Comparison of ENCODE assay signal across 1 cellular context in the genomic region with DNA sequence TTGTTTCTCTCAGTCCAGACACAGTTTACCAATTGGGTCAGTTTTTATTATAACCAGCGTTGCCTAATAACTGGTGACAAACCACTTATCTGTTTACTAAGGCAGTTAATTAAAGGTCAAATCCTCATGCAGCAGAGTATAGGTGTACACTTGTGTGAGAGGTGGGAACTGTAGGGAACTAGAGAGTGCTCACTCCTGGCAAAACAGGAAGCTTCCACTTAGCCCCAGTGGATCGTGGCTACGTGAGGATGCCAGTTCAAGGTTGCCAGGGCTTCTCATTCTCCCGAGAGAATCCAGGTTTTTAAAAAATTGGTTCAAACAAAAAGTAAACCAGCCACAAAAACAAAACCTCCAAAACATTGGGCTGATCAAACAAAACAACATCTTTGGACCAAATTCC.
TF ChIP-seq lines count a peak whose summit lies in the region.

No MANE protein-coding gene starts in this region.

TF ChIP-seq in GM12878, 131 proteins besides CTCF, POLR2A, EP300 and RAD21:
- TF ChIP-seq BMI1 (IDR thresholded peaks at IDR 0.05; ENCODE audit: borderline replicate concordance) (no peak), MYC (IDR thresholded peaks at IDR 0.05; ENCODE audit: insufficient read depth, insufficient read length, insufficient replicate concordance, low read length, severe bottlenecking) (no peak), ASH2L (IDR thresholded peaks at IDR 0.05; ENCODE audit: borderline replicate concordance, low read depth) (no peak), RUNX3 (IDR thresholded peaks at IDR 0.05; ENCODE audit: low read length) (no peak), LARP7 (IDR thresholded peaks at IDR 0.05) (no peak), CHD4 (IDR thresholded peaks at IDR 0.05) (no peak), MTA3 (IDR thresholded peaks at IDR 0.05; ENCODE audit: borderline replicate concordance, low read length) (no peak), TCF7 (IDR thresholded peaks at IDR 0.05; ENCODE audit: borderline replicate concordance) (no peak), ZBTB4 (CRISPR knock-in tag; IDR thresholded peaks at IDR 0.05) (no peak), ETV6 (conservative IDR thresholded peaks at IDR 0.05 in 1 of 2, IDR thresholded peaks at IDR 0.05 in 1 of 2; ENCODE audit: borderline replicate concordance in 1 of 2, low read depth in 1 of 2) (no peak), CHD2 (IDR thresholded peaks at IDR 0.05; ENCODE audit: borderline replicate concordance, low read depth, low read length) (no peak), CHD1 (IDR thresholded peaks at IDR 0.05; ENCODE audit: low read depth, low read length) (no peak), IRF4 (IDR thresholded peaks at IDR 0.05; ENCODE audit: low read depth, low read length) (no peak), MEF2A (IDR thresholded peaks at IDR 0.05; ENCODE audit: insufficient read depth, low read depth, low read length) (no peak), PBX3 (IDR thresholded peaks at IDR 0.05; ENCODE audit: insufficient replicate concordance, low read depth, low read length) (no peak), KLF5 (IDR thresholded peaks at IDR 0.05; ENCODE audit: partially characterized antibody) (no peak)
- TF ChIP-seq, protein P1, sequence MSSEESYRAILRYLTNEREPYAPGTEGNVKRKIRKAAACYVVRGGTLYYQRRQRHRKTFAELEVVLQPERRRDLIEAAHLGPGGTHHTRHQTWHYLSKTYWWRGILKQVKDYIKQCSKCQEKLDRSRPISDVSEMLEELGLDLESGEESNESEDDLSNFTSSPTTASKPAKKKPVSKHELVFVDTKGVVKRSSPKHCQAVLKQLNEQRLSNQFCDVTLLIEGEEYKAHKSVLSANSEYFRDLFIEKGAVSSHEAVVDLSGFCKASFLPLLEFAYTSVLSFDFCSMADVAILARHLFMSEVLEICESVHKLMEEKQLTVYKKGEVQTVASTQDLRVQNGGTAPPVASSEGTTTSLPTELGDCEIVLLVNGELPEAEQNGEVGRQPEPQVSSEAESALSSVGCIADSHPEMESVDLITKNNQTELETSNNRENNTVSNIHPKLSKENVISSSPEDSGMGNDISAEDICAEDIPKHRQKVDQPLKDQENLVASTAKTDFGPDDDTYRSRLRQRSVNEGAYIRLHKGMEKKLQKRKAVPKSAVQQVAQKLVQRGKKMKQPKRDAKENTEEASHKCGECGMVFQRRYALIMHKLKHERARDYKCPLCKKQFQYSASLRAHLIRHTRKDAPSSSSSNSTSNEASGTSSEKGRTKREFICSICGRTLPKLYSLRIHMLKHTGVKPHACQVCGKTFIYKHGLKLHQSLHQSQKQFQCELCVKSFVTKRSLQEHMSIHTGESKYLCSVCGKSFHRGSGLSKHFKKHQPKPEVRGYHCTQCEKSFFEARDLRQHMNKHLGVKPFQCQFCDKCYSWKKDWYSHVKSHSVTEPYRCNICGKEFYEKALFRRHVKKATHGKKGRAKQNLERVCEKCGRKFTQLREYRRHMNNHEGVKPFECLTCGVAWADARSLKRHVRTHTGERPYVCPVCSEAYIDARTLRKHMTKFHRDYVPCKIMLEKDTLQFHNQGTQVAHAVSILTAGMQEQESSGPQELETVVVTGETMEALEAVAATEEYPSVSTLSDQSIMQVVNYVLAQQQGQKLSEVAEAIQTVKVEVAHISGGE (CRISPR knock-in tag; IDR thresholded peaks at IDR 0.05): no peak
- TF ChIP-seq, protein P2, sequence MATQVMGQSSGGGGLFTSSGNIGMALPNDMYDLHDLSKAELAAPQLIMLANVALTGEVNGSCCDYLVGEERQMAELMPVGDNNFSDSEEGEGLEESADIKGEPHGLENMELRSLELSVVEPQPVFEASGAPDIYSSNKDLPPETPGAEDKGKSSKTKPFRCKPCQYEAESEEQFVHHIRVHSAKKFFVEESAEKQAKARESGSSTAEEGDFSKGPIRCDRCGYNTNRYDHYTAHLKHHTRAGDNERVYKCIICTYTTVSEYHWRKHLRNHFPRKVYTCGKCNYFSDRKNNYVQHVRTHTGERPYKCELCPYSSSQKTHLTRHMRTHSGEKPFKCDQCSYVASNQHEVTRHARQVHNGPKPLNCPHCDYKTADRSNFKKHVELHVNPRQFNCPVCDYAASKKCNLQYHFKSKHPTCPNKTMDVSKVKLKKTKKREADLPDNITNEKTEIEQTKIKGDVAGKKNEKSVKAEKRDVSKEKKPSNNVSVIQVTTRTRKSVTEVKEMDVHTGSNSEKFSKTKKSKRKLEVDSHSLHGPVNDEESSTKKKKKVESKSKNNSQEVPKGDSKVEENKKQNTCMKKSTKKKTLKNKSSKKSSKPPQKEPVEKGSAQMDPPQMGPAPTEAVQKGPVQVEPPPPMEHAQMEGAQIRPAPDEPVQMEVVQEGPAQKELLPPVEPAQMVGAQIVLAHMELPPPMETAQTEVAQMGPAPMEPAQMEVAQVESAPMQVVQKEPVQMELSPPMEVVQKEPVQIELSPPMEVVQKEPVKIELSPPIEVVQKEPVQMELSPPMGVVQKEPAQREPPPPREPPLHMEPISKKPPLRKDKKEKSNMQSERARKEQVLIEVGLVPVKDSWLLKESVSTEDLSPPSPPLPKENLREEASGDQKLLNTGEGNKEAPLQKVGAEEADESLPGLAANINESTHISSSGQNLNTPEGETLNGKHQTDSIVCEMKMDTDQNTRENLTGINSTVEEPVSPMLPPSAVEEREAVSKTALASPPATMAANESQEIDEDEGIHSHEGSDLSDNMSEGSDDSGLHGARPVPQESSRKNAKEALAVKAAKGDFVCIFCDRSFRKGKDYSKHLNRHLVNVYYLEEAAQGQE (IDR thresholded peaks at IDR 0.05; ENCODE audit: low read depth, low read length): no peak
